8 cellular contexts compared by ENCODE assay signal in the genomic region with DNA sequence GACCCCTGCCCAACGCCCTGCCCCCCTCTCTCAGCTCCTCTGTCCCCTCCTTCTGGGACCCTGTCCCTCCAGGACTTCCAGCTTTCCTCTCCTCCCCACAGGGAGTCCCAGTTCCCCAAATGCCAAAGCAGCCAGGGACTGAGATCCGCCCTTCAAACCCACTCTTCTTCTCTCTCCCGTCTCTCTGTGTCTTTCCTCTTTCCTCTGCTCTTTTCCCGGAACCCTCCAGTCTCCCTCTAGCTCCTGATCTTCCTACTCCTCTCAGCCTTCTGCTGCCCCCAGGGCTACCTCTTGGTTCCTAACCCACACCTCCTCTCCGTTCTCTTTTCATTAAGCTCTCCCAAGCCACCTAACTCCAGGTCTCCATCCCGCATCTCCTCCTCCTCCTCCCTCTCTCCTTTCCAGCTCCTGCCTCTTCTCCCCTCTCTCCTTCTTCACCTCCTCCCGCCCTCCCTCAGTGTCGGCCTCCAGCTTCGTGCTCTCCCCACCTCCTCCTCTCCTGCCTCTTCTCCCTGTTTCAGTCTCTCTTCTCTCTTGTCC. TPM values are rescaled to one million over a fixed set of nuclear protein-coding genes. Genes with fewer than 3 reads are reported as not detected.
DNase-seq lines count a peak whose midpoint lies in the region; ATAC-seq, FAIRE-seq and TF ChIP-seq lines count a peak whose summit lies in the region.

A gene (minus strand): TSS at position 536 of the 540 bp plus-strand sequence. CDS start 555 bp downstream, outside the sequence.

- peak within 1 kb of the TSS; percentile 77 for H3K27ac ChIP-seq in CD4-positive, alpha-beta memory T cell (ENCODE audit: low read depth, low read length)
- H3K27ac ChIP-seq in HUES64 (ENCODE audit: low read depth, low read length) (peak within 1 kb of the TSS; percentile 96), astrocyte (ENCODE audit: low read depth, low read length) (no peak within 1 kb of the TSS), keratinocyte (ENCODE audit: control insufficient read depth, insufficient read depth, low read length) (no peak within 1 kb of the TSS)

- peak within 1 kb of the TSS; percentile 85 to 87 for H3K4me3 ChIP-seq in CD4-positive, alpha-beta memory T cell (ENCODE audit: low read length in 2 of 2)
- H3K4me3 ChIP-seq in HUES64 (ENCODE audit: low read length) (peak within 1 kb of the TSS; percentile 67), astrocyte (ENCODE audit: insufficient read depth, low read depth, low read length) (peak within 1 kb of the TSS; percentile 32), keratinocyte (ENCODE audit: control insufficient read depth in 2 of 3, extremely low read depth in 1 of 3, insufficient read depth in 2 of 3, low read depth in 1 of 3, low read length in 3 of 3) (peak within 1 kb of the TSS; percentile 51 to 84 (median 67))

- no peaks in the 10 kb centered on the region for H3K36me3 ChIP-seq in CD4-positive, alpha-beta memory T cell (ENCODE audit: insufficient read depth, low read length)
- H3K36me3 ChIP-seq in HUES64 (ENCODE audit: insufficient read depth, low read length), result no peaks in the 10 kb centered on the region
- H3K36me3 ChIP-seq in astrocyte (ENCODE audit: insufficient read depth, low read length), result no peaks in the 10 kb centered on the region
- no peaks in the 10 kb centered on the region for H3K36me3 ChIP-seq in keratinocyte (ENCODE audit: control insufficient read depth in 2 of 2, extremely low read depth in 1 of 2, insufficient read depth in 2 of 2, low read length in 2 of 2)

- peak within 1 kb of the TSS; percentile 86 for H2AFZ ChIP-seq in astrocyte (ENCODE audit: low read depth, low read length)
- peak within 1 kb of the TSS; percentile 85 for H2AFZ ChIP-seq in keratinocyte (ENCODE audit: control insufficient read depth, low read length)

- H4K20me1 ChIP-seq in astrocyte (ENCODE audit: insufficient read depth, low read length), result no peaks in the 10 kb centered on the region
- no peaks in the 10 kb centered on the region for H4K20me1 ChIP-seq in keratinocyte (ENCODE audit: control insufficient read depth, extremely low read depth, insufficient read depth, low read length)

- no peaks in the 10 kb centered on the region for H3K9me1 ChIP-seq in keratinocyte (ENCODE audit: control insufficient read depth, extremely low read depth, insufficient read depth, low read length)

- peaks cover 23 to 55% (median 40%) of the 10 kb centered on the region in 4 donors for H3K4me1 Mint-ChIP-seq in CD4-positive, alpha-beta memory T cell
- H3K4me1 Mint-ChIP-seq in astrocyte (ENCODE audit: low read depth, unreplicated experiment), result peaks cover 4% of the 10 kb centered on the region
- H3K4me1 Mint-ChIP-seq in stimulated activated effector memory CD8-positive, alpha-beta T cell treated with anti-CD3 and anti-CD28 coated beads, Interleukin-12 subunit alpha, Interleukin-12 subunit beta, amount 100 ng/mL, for 72 hours, result peaks cover 43% of the 10 kb centered on the region

- peaks cover 0 to 1% (median 0%) of the 10 kb centered on the region in 8 donors for H3K9me3 Mint-ChIP-seq in CD4-positive, alpha-beta memory T cell
- no peaks in the 10 kb centered on the region for H3K9me3 Mint-ChIP-seq in astrocyte (ENCODE audit: unreplicated experiment)
- no peaks in the 10 kb centered on the region for H3K9me3 Mint-ChIP-seq in stimulated activated effector memory CD8-positive, alpha-beta T cell treated with anti-CD3 and anti-CD28 coated beads, Interleukin-12 subunit alpha, Interleukin-12 subunit beta, amount 100 ng/mL, for 72 hours

- DNase-seq in CD4-positive, alpha-beta memory T cell, result no peak
- DNase-seq in astrocyte (ENCODE audit: low read depth) (no peak), keratinocyte (ENCODE audit: low read depth, low spot score) (no peak), A172 (ENCODE audit: low spot score) (no peak), globus pallidus (ENCODE audit: low spot score) (no peak)
- peak in 1 of 2 donors; percentile 67 for DNase-seq in stimulated activated effector memory CD8-positive, alpha-beta T cell treated with anti-CD3 and anti-CD28 coated beads, Interleukin-12 subunit alpha, Interleukin-12 subunit beta, amount 100 ng/mL, for 72 hours (ENCODE audit: low spot score in 2 of 2)

- H3K4me1 ChIP-seq in CD4-positive, alpha-beta memory T cell (ENCODE audit: insufficient read depth, low read length), result peaks cover 46% of the 10 kb centered on the region
- H3K4me1 ChIP-seq in HUES64 (ENCODE audit: insufficient read depth, low read length) (peaks cover 6% of the 10 kb centered on the region; the same call in 1 of the 2 replicates), astrocyte (ENCODE audit: insufficient read depth, low read length) (peaks cover 19% of the 10 kb centered on the region), keratinocyte (ENCODE audit: control insufficient read depth, extremely low read depth, insufficient read depth, low read length) (peaks cover 20% of the 10 kb centered on the region)

- H3K79me2 ChIP-seq in astrocyte (ENCODE audit: insufficient read depth, low read length), result no peaks in the 10 kb centered on the region
- H3K79me2 ChIP-seq in keratinocyte (ENCODE audit: control insufficient read depth, insufficient read depth, low read length), result no peaks in the 10 kb centered on the region

- dilution Hi-C loops in keratinocyte (cut with MboI; ENCODE audit: extremely low pct_ligation_motif_present, low sequenced_read_pairs), result no loop called here

- H3K9ac ChIP-seq in HUES64 (ENCODE audit: low read depth, low read length), result peak within 1 kb of the TSS; percentile 17
- H3K9ac ChIP-seq in astrocyte (ENCODE audit: low read length), result peak within 1 kb of the TSS; percentile 74
- H3K9ac ChIP-seq in keratinocyte (ENCODE audit: control insufficient read depth, extremely low read depth, insufficient read depth, low read length), result peak within 1 kb of the TSS; percentile 62

- TF ChIP-seq CTCF in astrocyte (IDR thresholded peaks at IDR 0.05; ENCODE audit: insufficient read depth, low read depth, low read length), result no peak
- TF ChIP-seq CTCF in keratinocyte (optimal IDR thresholded peaks at IDR 0.05 in 1 of 3, IDR thresholded peaks at IDR 0.05 in 1 of 3, conservative IDR thresholded peaks at IDR 0.05 in 1 of 3; ENCODE audit: extremely low read depth in 1 of 3, insufficient read depth in 2 of 3, low read length in 3 of 3), result no peak

- H3K9me3 ChIP-seq in CD4-positive, alpha-beta memory T cell (ENCODE audit: control insufficient read depth in 1 of 2, low read length in 2 of 2), result no peaks in the 10 kb centered on the region
- H3K9me3 ChIP-seq in HUES64 (ENCODE audit: insufficient read depth, low read depth, low read length) (no peaks in the 10 kb centered on the region), astrocyte (ENCODE audit: insufficient read depth, low read depth, low read length) (no peaks in the 10 kb centered on the region), keratinocyte (ENCODE audit: control insufficient read depth, low read depth, low read length) (no peaks in the 10 kb centered on the region)

- under 1% methylated on average over 9 of the region's 9 CpGs for WGBS in HUES64

- CTCF ChIA-PET in CD4-positive, alpha-beta memory T cell (lab: Charles Lee; ENCODE audit: partially characterized antibody), result interaction anchor here (0.6 to 2.6 kb wide), 23 partner anchors 9 to 347 kb away, joined by 3 to 34 read pairs (median 6); a partner anchor contains a TSS

- H3K4me3 Mint-ChIP-seq in CD4-positive, alpha-beta memory T cell, result peak within 1 kb of the TSS; percentile 86 to 98 (median 93)
- H3K4me3 Mint-ChIP-seq in astrocyte (ENCODE audit: unreplicated experiment), result peak within 1 kb of the TSS; percentile 85
- peak within 1 kb of the TSS; percentile 98 for H3K4me3 Mint-ChIP-seq in stimulated activated effector memory CD8-positive, alpha-beta T cell treated with anti-CD3 and anti-CD28 coated beads, Interleukin-12 subunit alpha, Interleukin-12 subunit beta, amount 100 ng/mL, for 72 hours

- H3K27me3 ChIP-seq in CD4-positive, alpha-beta memory T cell (ENCODE audit: insufficient read depth, low read length), result no peaks in the 10 kb centered on the region
- H3K27me3 ChIP-seq in HUES64 (ENCODE audit: insufficient read depth, low read length) (no peaks in the 10 kb centered on the region), astrocyte (ENCODE audit: insufficient read depth, low read length) (no peaks in the 10 kb centered on the region), keratinocyte (ENCODE audit: control insufficient read depth, extremely low read depth, insufficient read depth, low read length) (peaks cover 5% of the 10 kb centered on the region)

- H3K36me3 Mint-ChIP-seq in CD4-positive, alpha-beta memory T cell, result no peaks in the 10 kb centered on the region
- peaks cover 2% of the 10 kb centered on the region for H3K36me3 Mint-ChIP-seq in astrocyte (ENCODE audit: low read depth, unreplicated experiment)
- peaks cover 18% of the 10 kb centered on the region for H3K36me3 Mint-ChIP-seq in stimulated activated effector memory CD8-positive, alpha-beta T cell treated with anti-CD3 and anti-CD28 coated beads, Interleukin-12 subunit alpha, Interleukin-12 subunit beta, amount 100 ng/mL, for 72 hours

- ATAC-seq in stimulated activated effector memory CD8-positive, alpha-beta T cell treated with anti-CD3 and anti-CD28 coated beads, Interleukin-12 subunit alpha, Interleukin-12 subunit beta, amount 100 ng/mL, for 72 hours, result no peak
- no peak for ATAC-seq in GM19023 (IDR thresholded peaks at IDR 0.05; ENCODE audit: unreplicated experiment)

- H3K27me3 Mint-ChIP-seq in CD4-positive, alpha-beta memory T cell, result no peaks in the 10 kb centered on the region
- H3K27me3 Mint-ChIP-seq in astrocyte (ENCODE audit: low read depth, unreplicated experiment), result peaks cover 2% of the 10 kb centered on the region

- FAIRE-seq in astrocyte (lab: Jason Lieb, UNC) (no peak), keratinocyte (lab: Jason Lieb, UNC) (no peak)

- peak within 1 kb of the TSS; percentile 83 to 97 (median 96) for H3K27ac Mint-ChIP-seq in CD4-positive, alpha-beta memory T cell
- peak within 1 kb of the TSS; percentile 66 for H3K27ac Mint-ChIP-seq in astrocyte (ENCODE audit: unreplicated experiment)
- H3K27ac Mint-ChIP-seq in stimulated activated effector memory CD8-positive, alpha-beta T cell treated with anti-CD3 and anti-CD28 coated beads, Interleukin-12 subunit alpha, Interleukin-12 subunit beta, amount 100 ng/mL, for 72 hours, result peak within 1 kb of the TSS; percentile 96

- H3K4me2 ChIP-seq in astrocyte (ENCODE audit: low read length) (peak within 1 kb of the TSS; percentile 98), keratinocyte (ENCODE audit: control insufficient read depth, extremely low read depth, insufficient read depth, low read depth, low read length) (peak within 1 kb of the TSS; percentile 88)

- POLR2A ChIA-PET in CD4-positive, alpha-beta memory T cell (lab: Charles Lee; ENCODE audit: partially characterized antibody), result interaction anchor here (0.8 to 4.1 kb wide), 29 partner anchors 9 to 1205 kb away, joined by 3 to 76 read pairs (median 4); a partner anchor contains a TSS

- intact Hi-C loops in CD4-positive, alpha-beta memory T cell (cut with micrococcal nuclease), result loop anchor here (1.0 to 5.0 kb wide), 11 partner anchors 7 to 322 kb away; a partner anchor contains a TSS

RNA-seq across cellular contexts. Expression of the gene that starts here (rescaled TPM):
- 10 to 100 TPM; 13.7 to 15.4 TPM for total RNA-seq in CD4-positive, alpha-beta memory T cell
- 1 to 10 TPM; 5.0 to 9.4 TPM for polyA plus RNA-seq in CD4-positive, alpha-beta memory T cell
- polyA plus RNA-seq in HUES64 (2013, experiment 1 of 2), result 61.6 TPM
- 56.1 TPM for polyA plus RNA-seq in HUES64 (2013, experiment 2 of 2)
- total RNA-seq in astrocyte, result 9.5 and 9.8 TPM in 2 replicates
- 1.6 to 3.9 TPM (median 1.7 TPM) in 3 replicates for polyA plus RNA-seq in keratinocyte
- 1.6 TPM for polyA plus RNA-seq in keratinocyte (2011; ENCODE audit: low read depth)
- 2.2 and 3.1 TPM in 2 replicates for polyA plus RNA-seq in keratinocyte (2011; cell fraction: cytosol; rRNA removed)
- 2.3 and 3.2 TPM in 2 replicates for polyA plus RNA-seq in keratinocyte (2011; cell fraction: nucleus; rRNA removed)
- polyA plus RNA-seq in keratinocyte (2012; ENCODE audit: low replicate concordance), result 7.9 and 10.6 TPM in 2 replicates
- 0.64 to 4.7 TPM (median 2.9 TPM) in 3 replicates for polyA minus RNA-seq in keratinocyte
- 3.1 TPM for polyA minus RNA-seq in keratinocyte (2011; cell fraction: cytosol; rRNA and poly(A)+ RNA removed)
- 1.8 and 5.6 TPM in 2 replicates for polyA minus RNA-seq in keratinocyte (2011; cell fraction: nucleus; rRNA and poly(A)+ RNA removed)
- total RNA-seq in A172 (2014; rRNA removed; shearing (Covaris generic)), result 2.3 and 5.8 TPM in 2 replicates

Comparison
In these comparisons a context has a peak if more than half of its experiments do, and no peak if none do; other contexts are left out.
1. H3K27ac ChIP-seq: peak in CD4-positive, alpha-beta memory T cell (single experiment) and HUES64 (single experiment); none in astrocyte (single experiment) and keratinocyte (single experiment).
2. H3K4me3 ChIP-seq: peak in every context shown above with its lines; median percentile 86 in CD4-positive, alpha-beta memory T cell; 67 in HUES64; 67 in keratinocyte; 32 in astrocyte.
3. H3K9ac ChIP-seq: peak in every context shown above with its lines; median percentile 74 in astrocyte; 62 in keratinocyte; 17 in HUES64.
4. Peak in every context shown above with its lines, with median percentiles within 50 percentile points of each other: H3K27ac Mint-ChIP-seq and H3K4me3 Mint-ChIP-seq.